In the genomic region with DNA sequence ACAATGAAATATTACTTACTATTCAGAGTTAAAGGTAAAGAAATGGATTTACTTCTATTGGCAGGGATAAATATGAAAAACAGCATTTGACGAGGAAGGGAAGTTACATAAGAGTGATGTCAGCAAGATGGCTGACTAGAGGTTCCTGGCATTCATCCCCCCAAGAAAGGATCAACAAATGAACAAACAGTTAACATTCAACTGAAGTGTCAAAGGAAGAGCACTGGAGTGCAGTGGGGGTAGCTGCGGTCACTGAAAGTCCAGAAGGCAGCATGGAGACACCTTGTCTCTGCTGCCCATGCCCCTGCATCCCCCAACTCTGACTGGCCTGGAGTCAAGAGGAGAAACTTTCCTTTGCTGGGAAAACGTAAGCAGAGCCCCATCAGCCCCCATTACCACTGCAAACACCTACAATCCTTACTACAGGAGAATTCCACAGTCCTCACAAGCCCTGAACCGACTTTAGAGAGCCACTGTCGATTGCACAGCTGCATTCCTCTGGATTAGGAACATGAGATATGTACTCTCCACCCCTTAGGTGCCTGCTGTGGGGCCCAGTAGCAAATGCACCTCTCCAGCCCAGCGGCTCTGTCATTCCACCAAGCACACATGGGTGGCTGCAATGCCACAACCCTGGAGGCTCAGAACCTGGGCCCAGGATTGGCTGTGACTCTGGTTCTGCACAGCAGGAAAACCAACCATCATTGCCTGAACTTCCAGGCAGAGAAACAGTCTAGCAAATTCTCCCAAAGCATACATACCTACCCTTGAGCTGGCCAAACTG, we compare ENCODE assay signal across 16 cellular contexts.
"Had no signal": no experiment of that assay in that cellular context is flagged by ENCODE, and none has a peak within 500 bp of the region (broad histone marks: within the 10 kb centered on the region; RNA-seq: fewer than 3 reads in every experiment).

No MANE protein-coding gene starts in this region.

- H3K27ac Mint-ChIP-seq: activated naive CD4-positive, alpha-beta T cell treated with anti-CD3 and anti-CD28 coated beads for 36 hours; activated naive CD8-positive, alpha-beta T cell treated with anti-CD3 and anti-CD28 coated beads, Interleukin-2, amount 50 U/mL, for 24 hours; activated T-helper 2 cell treated with anti-CD3 and anti-CD28 coated beads, Interferon-gamma antibody, Interleukin-2, Interleukin-4, amounts not matched to agents 10 μg/mL and 5 μg/mL and 100 μg/mL, durations not matched to agents 14 hours and 24 hours and 36 hours; endodermal cell; immature natural killer cell; stimulated activated naive B cell treated with anti-CD40 and anti-IgM and Interleukin-4, amounts not matched to agents 10 μg/mL and 1 μg/mL and 100 μg/mL, for 72 hours had no signal

- H3K27me3 Mint-ChIP-seq: activated naive CD8-positive, alpha-beta T cell treated with anti-CD3 and anti-CD28 coated beads, Interleukin-2, amount 50 U/mL, for 24 hours; stimulated activated naive B cell treated with anti-CD40 and anti-IgM and Interleukin-4, amounts not matched to agents 10 μg/mL and 1 μg/mL and 100 μg/mL, for 72 hours had no signal

- H3K4me1 ChIP-seq: ascending aorta, pancreas, thyroid gland had no signal

- H3K4me1 Mint-ChIP-seq: activated naive CD8-positive, alpha-beta T cell treated with anti-CD3 and anti-CD28 coated beads, Interleukin-2, amount 50 U/mL, for 24 hours; stimulated activated naive B cell treated with anti-CD40 and anti-IgM and Interleukin-4, amounts not matched to agents 10 μg/mL and 1 μg/mL and 100 μg/mL, for 72 hours had no signal

- ATAC-seq: activated naive CD8-positive, alpha-beta T cell treated with anti-CD3 and anti-CD28 coated beads, Interleukin-2, amount 50 U/mL, for 24 hours; pancreas; stimulated activated naive B cell treated with anti-CD40 and anti-IgM and Interleukin-4, amounts not matched to agents 10 μg/mL and 1 μg/mL and 100 μg/mL, for 72 hours had no signal

- H3K9me3 ChIP-seq: pancreas, thyroid gland had no signal

- H3K4me3 ChIP-seq: ascending aorta, dorsolateral prefrontal cortex, pancreas, skin epidermis, thyroid gland had no signal

- H3K27me3 ChIP-seq: ascending aorta, dorsolateral prefrontal cortex, pancreas, thyroid gland had no signal

- H3K27ac ChIP-seq: ascending aorta, dorsolateral prefrontal cortex, pancreas, skin epidermis, thyroid gland had no signal

- FAIRE-seq: bronchial epithelial cell had no signal

- H3K4me3 Mint-ChIP-seq: activated naive CD4-positive, alpha-beta T cell treated with anti-CD3 and anti-CD28 coated beads for 36 hours; activated naive CD8-positive, alpha-beta T cell treated with anti-CD3 and anti-CD28 coated beads, Interleukin-2, amount 50 U/mL, for 24 hours; endodermal cell; immature natural killer cell; stimulated activated naive B cell treated with anti-CD40 and anti-IgM and Interleukin-4, amounts not matched to agents 10 μg/mL and 1 μg/mL and 100 μg/mL, for 72 hours had no signal

- DNase-seq: activated naive CD4-positive, alpha-beta T cell treated with anti-CD3 and anti-CD28 coated beads for 36 hours; activated naive CD8-positive, alpha-beta T cell treated with anti-CD3 and anti-CD28 coated beads, Interleukin-2, amount 50 U/mL, for 24 hours; dorsolateral prefrontal cortex; endodermal cell; immature natural killer cell; mammary epithelial cell; retina; stimulated activated CD4-positive, alpha-beta T cell treated with anti-CD3 and anti-CD28 coated beads, Interleukin-15, amount 100 ng/mL, for 24 hours; stimulated activated CD4-positive, alpha-beta T cell treated with anti-CD3 and anti-CD28 coated beads, Interleukin-4, amount 100 ng/mL, for 1 hour; stimulated activated naive B cell treated with anti-CD40 and anti-IgM and Interleukin-4, amounts not matched to agents 10 μg/mL and 1 μg/mL and 100 μg/mL, for 72 hours; thyroid gland had no signal
